ENCODE assay signal across 25 cellular contexts in the genomic region with DNA sequence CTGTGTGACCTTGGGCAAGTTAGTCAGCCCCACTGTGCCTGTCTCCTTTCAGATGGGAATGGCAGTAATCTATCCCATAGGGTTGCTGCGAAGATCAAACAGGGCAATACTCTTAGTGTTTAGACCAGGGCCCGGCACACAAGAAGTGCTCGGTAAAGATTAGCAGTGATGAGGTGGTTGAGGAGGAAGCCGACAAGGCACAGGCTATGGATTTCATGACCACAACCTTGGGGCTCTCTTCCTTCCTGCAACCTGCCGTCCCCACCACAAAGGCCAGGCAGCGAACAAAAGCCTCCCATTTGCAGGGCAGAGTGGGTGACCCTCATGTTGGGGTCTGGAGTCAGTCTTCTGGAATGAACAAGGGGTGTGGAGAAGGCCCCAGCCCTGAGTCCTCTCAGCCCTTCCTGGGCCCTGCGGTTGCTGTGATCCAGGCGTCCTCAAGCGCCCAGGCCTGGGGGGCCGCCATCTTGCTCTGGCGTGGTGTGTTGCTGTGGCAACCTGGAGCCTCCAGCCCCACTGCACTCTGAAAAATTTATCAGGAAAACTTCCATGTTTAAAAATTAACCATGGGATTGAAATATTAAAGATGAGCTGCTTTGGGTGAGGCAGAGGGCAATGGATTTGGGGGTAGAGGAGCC. TPM values are rescaled to one million over a fixed set of nuclear protein-coding genes. Genes with fewer than 3 reads are reported as not detected.
A peak's percentile ranks its signal among the peaks of the same experiment; 100 is the strongest.
DNase-seq lines count a peak whose midpoint lies in the region; ATAC-seq, FAIRE-seq and TF ChIP-seq lines count a peak whose summit lies in the region.
"Had no signal": no experiment of that assay in that cellular context is flagged by ENCODE, and none has a peak within 500 bp of the region (broad histone marks: within the 10 kb centered on the region; RNA-seq: fewer than 3 reads in every experiment).

No MANE protein-coding gene starts in this region.

- TF ChIP-seq CTCF in HepG2 (CRISPR knock-in tag; IDR thresholded peaks at IDR 0.05) (no peak), right lobe of liver (IDR thresholded peaks at IDR 0.05) (no peak), WERI-Rb-1 (IDR thresholded peaks at IDR 0.05; ENCODE audit: low read depth, low read length) (no peak), foreskin fibroblast (IDR thresholded peaks at IDR 0.05; ENCODE audit: low read depth, low read length) (no peak)

- no peak for FAIRE-seq in HepG2 (lab: Jason Lieb, UNC)
- FAIRE-seq: endothelial cell of umbilical vein, pancreas, small intestine had no signal

- 57% methylated on average over 9 of the region's 11 CpGs for WGBS in HepG2 (ENCODE audit: low lambda C conversion rate)
- 60% methylated on average over 1 of the region's 11 CpGs for WGBS in right lobe of liver (ENCODE audit: insufficient coverage, low coverage, low lambda C conversion rate, missing lambda C conversion rate)

- H3K9ac ChIP-seq in HepG2 (ENCODE audit: insufficient read depth, low read depth, low read length): no peak overlapping the region
- H3K9ac ChIP-seq: GM23248 had no signal

- in situ Hi-C loops in HepG2 (cut with HindIII; ENCODE audit: extremely low pct_ligation_motif_present, low pct_unique_long_range_greater_than_20kb): no loop called here

- peaks cover 10 to 64% of the 10 kb centered on the region in 2 experiments; a peak in 4 of 5 replicates for H3K27me3 ChIP-seq in HepG2 (ENCODE audit: control insufficient read depth in 1 of 2, insufficient read depth in 2 of 2, low read length in 2 of 2)
- no peaks in the 10 kb centered on the region for H3K27me3 ChIP-seq in right lobe of liver
- H3K27me3 ChIP-seq in WERI-Rb-1 (ENCODE audit: insufficient read depth, low read depth, severe bottlenecking): no peaks in the 10 kb centered on the region
- H3K27me3 ChIP-seq: pancreas had no signal

- H3K4me3 ChIP-seq in HepG2 (replicated peaks in 1 of 3; ENCODE audit: insufficient read depth in 1 of 3, low read depth in 2 of 3, low read length in 3 of 3) (no peak overlapping the region), right lobe of liver (no peak overlapping the region), WERI-Rb-1 (ENCODE audit: low read depth, low read length) (no peak overlapping the region), foreskin fibroblast (ENCODE audit: low read depth in 1 of 2, low read length in 2 of 2) (no peak overlapping the region)
- H3K4me3 ChIP-seq: breast epithelium, gastroesophageal sphincter, GM23248, pancreas had no signal

- DNase-seq in HepG2 (ENCODE audit: low spot score): no peak
- no peak for DNase-seq in right lobe of liver
- DNase-seq in KG1 (lab: John Stamatoyannopoulos, UW): peak; percentile 44
- no peak for DNase-seq in WERI-Rb-1
- DNase-seq in stimulated activated CD4-positive, alpha-beta T cell treated with anti-CD3 and anti-CD28 coated beads, Interleukin-1b, Interleukin-23, amount 100 ng/mL, for 48 hours: no peak
- no peak for DNase-seq in activated naive CD4-positive, alpha-beta T cell treated with anti-CD3 and anti-CD28 coated beads, Interleukin-2, amount 50 U/mL, for 16 hours
- no peak for DNase-seq in foreskin fibroblast
- DNase-seq in epidermal melanocyte (ENCODE audit: insufficient read length, low spot score): no peak
- DNase-seq: activated CD4-positive, alpha-beta memory T cell treated with anti-CD3 and anti-CD28 coated beads for 36 hours; COR-L47; GM23248; HFFc6; immature natural killer cell; Karpas-422; mammary epithelial cell; NCI-H446; NCI-H748 treated with DMSO at 0.1 percent for 48 hours; nephron progenitor cell; pancreas; retina; small intestine; stimulated activated naive CD4-positive, alpha-beta T cell had no signal

- no peaks in the 10 kb centered on the region for H3K36me3 ChIP-seq in HepG2 (replicated peaks in 1 of 2; ENCODE audit: control insufficient read depth in 1 of 2, insufficient read depth in 2 of 2, low read length in 2 of 2)
- no peaks in the 10 kb centered on the region for H3K36me3 ChIP-seq in right lobe of liver
- H3K36me3 ChIP-seq in WERI-Rb-1: peaks cover 9% of the 10 kb centered on the region
- H3K36me3 ChIP-seq: breast epithelium, gastroesophageal sphincter, pancreas had no signal

- ATAC-seq in HepG2: no peak
- no peak for ATAC-seq in right lobe of liver
- ATAC-seq: gastroesophageal sphincter, pancreas had no signal

- H3K9me3 ChIP-seq in HepG2 (ENCODE audit: low read length) (no peaks in the 10 kb centered on the region), right lobe of liver (no peaks in the 10 kb centered on the region), WERI-Rb-1 (ENCODE audit: severe bottlenecking) (no peaks in the 10 kb centered on the region)
- H3K9me3 ChIP-seq: breast epithelium, gastroesophageal sphincter, pancreas had no signal

- H4K20me1 ChIP-seq in HepG2 (ENCODE audit: insufficient read depth, low read length): no peaks in the 10 kb centered on the region

- no peak overlapping the region for H2AFZ ChIP-seq in HepG2 (ENCODE audit: low read length)
- H2AFZ ChIP-seq: GM23248 had no signal

- intact Hi-C loops in HepG2 (cut with micrococcal nuclease; ENCODE audit: unreplicated experiment): no loop called here
- intact Hi-C loops in right lobe of liver (cut with DNase I): no loop called here

- BruUV-seq in HepG2 (replicated peaks; lab: Mats Ljungman, UMichigan): no TSS peak

- CTCF ChIA-PET in HepG2 (lab: Yijun Ruan, JAX; ENCODE audit: low intra/inter-chr PET ratio, low total read pairs): no interaction called here

- H3K4me1 ChIP-seq in HepG2 (ENCODE audit: insufficient read depth, low read length) (peaks cover 29% of the 10 kb centered on the region), right lobe of liver (no peaks in the 10 kb centered on the region)
- H3K4me1 ChIP-seq: breast epithelium, gastroesophageal sphincter, pancreas had no signal

- no peaks in the 10 kb centered on the region for H3K79me2 ChIP-seq in HepG2 (ENCODE audit: insufficient read depth, low read length)

- POLR2A ChIA-PET in HepG2 (lab: Yijun Ruan, JAX): no interaction called here

- H3K27ac ChIP-seq in HepG2 (ENCODE audit: extremely low read length, insufficient read depth, low read length) (no peak overlapping the region), right lobe of liver (no peak overlapping the region), WERI-Rb-1 (peak overlapping the region; percentile 80)
- H3K27ac ChIP-seq: breast epithelium, gastroesophageal sphincter, GM23248, pancreas had no signal

- TF ChIP-seq POLR2A in HepG2 (IDR thresholded peaks at IDR 0.05; ENCODE audit: insufficient read depth in 1 of 2, low read depth in 2 of 2, low read length in 2 of 2): no peak
- no peak for TF ChIP-seq POLR2A in right lobe of liver (IDR thresholded peaks at IDR 0.05)

- TF ChIP-seq RAD21 in HepG2 (CRISPR knock-in tag; IDR thresholded peaks at IDR 0.05): no peak

- TF ChIP-seq EP300 in HepG2 (IDR thresholded peaks at IDR 0.05; ENCODE audit: low read depth in 2 of 2, low read length in 2 of 2) (no peak), HepG2 (CRISPR knock-in tag; IDR thresholded peaks at IDR 0.05; ENCODE audit: borderline replicate concordance) (no peak)

- H3K4me2 ChIP-seq in HepG2 (ENCODE audit: low read depth, low read length): no peak overlapping the region

TF ChIP-seq in HepG2, 621 proteins besides CTCF, POLR2A, EP300 and RAD21:
- TF ChIP-seq ZNF572 (CRISPR knock-in tag; IDR thresholded peaks at IDR 0.05) (0 out of 2 replicates have a peak, but pooled peaks have one; percentile 24), ZNF205 (CRISPR knock-in tag; IDR thresholded peaks at IDR 0.05) (no peak), ZNF331 (CRISPR knock-in tag; IDR thresholded peaks at IDR 0.05) (no peak), RBAK (CRISPR knock-in tag; IDR thresholded peaks at IDR 0.05) (no peak), ZNF788 (CRISPR knock-in tag; IDR thresholded peaks at IDR 0.05; ENCODE audit: borderline replicate concordance) (0 out of 2 replicates have a peak, but pooled peaks have one; percentile 30), CEBPG (CRISPR knock-in tag; IDR thresholded peaks at IDR 0.05) (no peak)
- TF ChIP-seq, protein P1, sequence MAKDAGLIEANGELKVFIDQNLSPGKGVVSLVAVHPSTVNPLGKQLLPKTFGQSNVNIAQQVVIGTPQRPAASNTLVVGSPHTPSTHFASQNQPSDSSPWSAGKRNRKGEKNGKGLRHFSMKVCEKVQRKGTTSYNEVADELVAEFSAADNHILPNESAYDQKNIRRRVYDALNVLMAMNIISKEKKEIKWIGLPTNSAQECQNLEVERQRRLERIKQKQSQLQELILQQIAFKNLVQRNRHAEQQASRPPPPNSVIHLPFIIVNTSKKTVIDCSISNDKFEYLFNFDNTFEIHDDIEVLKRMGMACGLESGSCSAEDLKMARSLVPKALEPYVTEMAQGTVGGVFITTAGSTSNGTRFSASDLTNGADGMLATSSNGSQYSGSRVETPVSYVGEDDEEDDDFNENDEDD (CRISPR knock-in tag; IDR thresholded peaks at IDR 0.05; ENCODE audit: borderline replicate concordance): no peak

RNA-seq across cellular contexts. Expression of a gene that starts 9.8 kb away (rescaled TPM):
- total RNA-seq in HepG2 (2016; rRNA removed; fragmentation: Illumina TruSeq; extraction: Trizol): 0.44 and 0.91 TPM in 2 replicates
- 0.18 and 0.40 TPM in 2 replicates for total RNA-seq in HepG2 (2016; cell fraction: cytosol; rRNA removed; fragmentation: Illumina TruSeq; extraction: Trizol; ENCODE audit: low read depth)
- 0.40 and 0.76 TPM in 2 replicates for total RNA-seq in HepG2 (2016; cell fraction: insoluble cytoplasmic fraction; rRNA removed; fragmentation: Illumina TruSeq; extraction: Trizol)
- 0.59 TPM in 2 replicates for total RNA-seq in HepG2 (2016; cell fraction: membrane; rRNA removed; fragmentation: Illumina TruSeq; extraction: Trizol)
- total RNA-seq in HepG2 (2016; cell fraction: nucleus; rRNA removed; fragmentation: Illumina TruSeq; extraction: Trizol): 1.4 and 1.8 TPM in 2 replicates
- polyA plus RNA-seq in HepG2 (2011; rRNA removed): 0.33 and 0.38 TPM in 2 replicates
- 0.09 and 0.34 TPM in 2 replicates for polyA plus RNA-seq in HepG2 (2011; cell fraction: cytosol; rRNA removed)
- polyA plus RNA-seq in HepG2 (2011; cell fraction: nucleus; rRNA removed): 2.0 and 2.2 TPM in 2 replicates
- 0.19 and 0.40 TPM in 2 replicates for polyA plus RNA-seq in HepG2 (2012)
- polyA plus RNA-seq in HepG2 (2016; cell fraction: cytosol; fragmentation: Illumina TruSeq; extraction: Trizol; ENCODE audit: low read depth): 0.17 and 0.23 TPM in 2 replicates
- polyA plus RNA-seq in HepG2 (2016; cell fraction: insoluble cytoplasmic fraction; fragmentation: Illumina TruSeq; extraction: Trizol; ENCODE audit: low read depth): 0.50 and 0.58 TPM in 2 replicates
- 0.31 and 0.34 TPM in 2 replicates for polyA plus RNA-seq in HepG2 (2016; cell fraction: membrane; fragmentation: Illumina TruSeq; extraction: Trizol; ENCODE audit: low read depth)
- polyA plus RNA-seq in HepG2 (2016; cell fraction: nucleus; fragmentation: Illumina TruSeq; extraction: Trizol; ENCODE audit: insufficient read depth, low read depth): 2.2 and 3.0 TPM in 2 replicates
- polyA minus RNA-seq in HepG2 (2011; rRNA and poly(A)+ RNA removed; ENCODE audit: low replicate concordance): 2.1 and 2.5 TPM in 2 replicates
- polyA minus RNA-seq in HepG2 (2011; cell fraction: cytosol; rRNA and poly(A)+ RNA removed): 0.18 and 0.69 TPM in 2 replicates
- polyA minus RNA-seq in HepG2 (2011; cell fraction: nucleus; rRNA and poly(A)+ RNA removed): 0.87 and 0.90 TPM in 2 replicates
- total RNA-seq in right lobe of liver: under 1 TPM in 4 of 6 experiments, not detected in 2; 0.04 to 0.12 (median 0.08) TPM
- polyA plus RNA-seq: immature natural killer cell had no signal
